In the genomic region with DNA sequence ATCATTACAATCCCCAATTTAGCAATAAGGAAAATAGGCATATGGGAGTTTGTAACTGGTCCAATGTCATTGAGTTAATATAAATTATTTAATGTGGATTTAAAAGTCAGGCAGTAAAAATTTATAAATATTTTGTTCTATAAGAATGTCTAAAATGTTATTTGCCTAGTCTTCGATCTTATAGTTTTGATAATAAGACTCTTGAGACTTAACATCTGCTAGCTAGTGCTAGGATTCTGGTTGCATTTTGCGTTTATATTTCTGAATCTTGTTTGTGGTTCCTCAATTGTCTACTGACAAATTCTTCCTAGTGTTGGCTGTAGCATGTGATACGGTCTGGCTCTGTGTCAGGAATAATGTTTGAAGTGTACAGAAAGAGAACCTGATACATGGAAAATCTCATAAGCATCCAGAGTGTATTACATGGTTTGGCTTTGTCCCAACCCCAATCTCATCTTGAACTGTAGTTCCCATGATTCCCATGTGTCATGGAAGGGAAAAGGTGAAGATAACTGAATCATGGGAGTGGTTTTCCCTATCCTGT, we compare ENCODE assay signal across 30 cellular contexts.
"Had no signal": no experiment of that assay in that cellular context is flagged by ENCODE, and none has a peak within 500 bp of the region (broad histone marks: within the 10 kb centered on the region; RNA-seq: fewer than 3 reads in every experiment).

No MANE protein-coding gene starts in this region.

- H3K36me3 Mint-ChIP-seq: naive B cell; stimulated activated effector memory CD8-positive, alpha-beta T cell treated with anti-CD3 and anti-CD28 coated beads, Interleukin-12 subunit alpha, Interleukin-12 subunit beta, amount 100 ng/mL, for 72 hours had no signal

- H3K9me3 ChIP-seq: gastrocnemius medialis, neutrophil, pancreas, right lobe of liver, thoracic aorta, upper lobe of left lung, uterus had no signal

- H3K36me3 ChIP-seq: esophagus squamous epithelium, gastrocnemius medialis, heart left ventricle, neutrophil, pancreas, right lobe of liver, stomach, thoracic aorta, tibial nerve, upper lobe of left lung, uterus had no signal

- H3K4me1 ChIP-seq: esophagus squamous epithelium, gastrocnemius medialis, heart left ventricle, pancreas, right lobe of liver, stomach, tibial nerve, upper lobe of left lung, uterus had no signal

- H3K4me1 Mint-ChIP-seq: memory B cell; naive B cell; stimulated activated effector memory CD8-positive, alpha-beta T cell treated with anti-CD3 and anti-CD28 coated beads, Interleukin-12 subunit alpha, Interleukin-12 subunit beta, amount 100 ng/mL, for 72 hours had no signal

- H3K27me3 Mint-ChIP-seq: effector memory CD8-positive, alpha-beta T cell; memory B cell; naive B cell had no signal

- H3K4me3 ChIP-seq: esophagus squamous epithelium, gastrocnemius medialis, heart left ventricle, hepatocyte, lung, pancreas, right lobe of liver, smooth muscle cell, stomach, thoracic aorta, tibial nerve, upper lobe of left lung, uterus had no signal

- H3K27me3 ChIP-seq: esophagus squamous epithelium, gastrocnemius medialis, heart left ventricle, hepatocyte, neutrophil, pancreas, right lobe of liver, stomach, tibial nerve, upper lobe of left lung, uterus had no signal

- H3K79me2 ChIP-seq: hepatocyte had no signal

- H2AFZ ChIP-seq: hepatocyte had no signal

- DNase-seq: cortex of kidney; effector memory CD8-positive, alpha-beta T cell; erythroblast; esophagus squamous epithelium; foreskin fibroblast; gastrocnemius medialis; heart left ventricle; kidney; naive B cell; pancreas; retina; right lobe of liver; stimulated activated CD4-positive, alpha-beta T cell treated with anti-CD3 and anti-CD28 coated beads, Interleukin-12 subunit alpha, Interleukin-12 subunit beta, amount 100 ng/mL, for 4 hours; stimulated activated CD4-positive, alpha-beta T cell treated with anti-CD3 and anti-CD28 coated beads, Interleukin-2, amount 100 ng/mL, for 24 hours; stimulated activated CD4-positive, alpha-beta T cell treated with anti-CD3 and anti-CD28 coated beads, Interleukin-4, amount 100 ng/mL, for 24 hours; stimulated activated naive CD4-positive, alpha-beta T cell treated with Interleukin-2 at 50 U/mL for 16 hours; stomach; upper lobe of left lung; uterus had no signal

- H3K4me3 Mint-ChIP-seq: effector memory CD8-positive, alpha-beta T cell; memory B cell; naive B cell; natural killer cell treated with Interleukin-12 subunit alpha and Interleukin-12 subunit beta and Interleukin-15 and Interleukin-18, amount 100 ng/mL, for 72 hours; neural crest cell; stimulated activated effector memory CD8-positive, alpha-beta T cell treated with anti-CD3 and anti-CD28 coated beads, Interleukin-12 subunit alpha, Interleukin-12 subunit beta, amount 100 ng/mL, for 72 hours had no signal

- ATAC-seq: effector memory CD8-positive, alpha-beta T cell; gastrocnemius medialis; heart left ventricle; left lobe of liver; natural killer cell treated with Interleukin-12 subunit alpha and Interleukin-12 subunit beta and Interleukin-15 and Interleukin-18, amount 100 ng/mL, for 72 hours; pancreas; right lobe of liver; stimulated activated effector memory CD8-positive, alpha-beta T cell treated with anti-CD3 and anti-CD28 coated beads, Interleukin-12 subunit alpha, Interleukin-12 subunit beta, amount 100 ng/mL, for 72 hours had no signal

- H3K4me2 ChIP-seq: hepatocyte, smooth muscle cell had no signal

- H3K27ac ChIP-seq: esophagus squamous epithelium, gastrocnemius medialis, heart left ventricle, hepatocyte, neutrophil, pancreas, right lobe of liver, stomach, thoracic aorta, tibial nerve, upper lobe of left lung, uterus had no signal

- H3K27ac Mint-ChIP-seq: effector memory CD8-positive, alpha-beta T cell; memory B cell; natural killer cell treated with Interleukin-12 subunit alpha and Interleukin-12 subunit beta and Interleukin-15 and Interleukin-18, amount 100 ng/mL, for 72 hours; stimulated activated effector memory CD8-positive, alpha-beta T cell treated with anti-CD3 and anti-CD28 coated beads, Interleukin-12 subunit alpha, Interleukin-12 subunit beta, amount 100 ng/mL, for 72 hours had no signal
